8 cellular contexts compared by ENCODE assay signal in the genomic region with DNA sequence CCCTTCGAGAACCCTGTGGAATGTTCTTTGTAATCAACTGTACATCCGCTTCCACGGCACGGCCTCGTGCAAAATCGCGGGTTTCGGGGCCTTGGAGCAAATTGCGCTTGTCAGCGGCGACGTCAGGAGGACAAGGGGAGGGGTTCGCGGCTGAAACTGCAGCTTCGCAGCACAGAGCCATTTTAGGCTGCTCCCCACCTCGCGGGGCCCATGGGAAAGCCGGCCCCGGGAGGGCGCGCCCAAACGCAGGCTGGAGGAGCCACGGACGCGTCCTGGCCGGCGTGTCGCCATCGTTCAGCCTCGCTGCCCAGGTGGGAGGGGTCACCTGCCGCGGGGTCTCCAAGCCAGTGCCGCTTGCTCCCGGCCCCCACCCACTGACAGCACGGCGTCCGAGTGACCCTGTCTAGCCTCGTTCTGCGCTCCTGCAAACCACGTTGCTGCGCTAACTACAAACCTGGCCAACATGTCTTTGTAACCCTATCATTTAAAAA. TPM values are rescaled to one million over a fixed set of nuclear protein-coding genes. Genes with fewer than 3 reads are reported as not detected.
A peak's percentile ranks its signal among the peaks of the same experiment; 100 is the strongest.
DNase-seq lines count a peak whose midpoint lies in the region; ATAC-seq and TF ChIP-seq lines count a peak whose summit lies in the region.

No MANE protein-coding gene starts in this region.

- H3K4me3 Mint-ChIP-seq in T-helper 1 cell treated with Interleukin-12 subunit alpha and Interleukin-12 subunit beta and Interleukin-4 antibody, amounts not matched to agents 30 μg/mL and 1 μg/mL, for 36 hours, result peak overlapping the region; percentile 99

- H3K27me3 Mint-ChIP-seq in T-helper 1 cell treated with Interleukin-12 subunit alpha and Interleukin-12 subunit beta and Interleukin-4 antibody, amounts not matched to agents 30 μg/mL and 1 μg/mL, for 36 hours (ENCODE audit: low read depth), result peaks cover 16% of the 10 kb centered on the region

- ATAC-seq in GM21526 (IDR thresholded peaks at IDR 0.05; ENCODE audit: low FRiP score, unreplicated experiment) (peak; percentile 6), left lobe of liver (peak; percentile 4), GM18505 (IDR thresholded peaks at IDR 0.05; ENCODE audit: unreplicated experiment) (no peak), HG03175 (IDR thresholded peaks at IDR 0.05; ENCODE audit: unreplicated experiment) (no peak)

- H3K27ac Mint-ChIP-seq in T-helper 1 cell treated with Interleukin-12 subunit alpha and Interleukin-12 subunit beta and Interleukin-4 antibody, amounts not matched to agents 30 μg/mL and 1 μg/mL, for 36 hours, result peak overlapping the region; percentile 80

- peaks cover 19% of the 10 kb centered on the region for H3K36me3 Mint-ChIP-seq in T-helper 1 cell treated with Interleukin-12 subunit alpha and Interleukin-12 subunit beta and Interleukin-4 antibody, amounts not matched to agents 30 μg/mL and 1 μg/mL, for 36 hours (ENCODE audit: low read depth)

- peaks cover 53% of the 10 kb centered on the region for H3K4me1 Mint-ChIP-seq in T-helper 1 cell treated with Interleukin-12 subunit alpha and Interleukin-12 subunit beta and Interleukin-4 antibody, amounts not matched to agents 30 μg/mL and 1 μg/mL, for 36 hours (ENCODE audit: low read depth)

- TF ChIP-seq POLR2A in GM18505 (IDR thresholded peaks at IDR 0.05; ENCODE audit: borderline replicate concordance, extremely low read depth, insufficient read depth, insufficient read length), result no peak

- H3K9me3 Mint-ChIP-seq in T-helper 1 cell treated with Interleukin-12 subunit alpha and Interleukin-12 subunit beta and Interleukin-4 antibody, amounts not matched to agents 30 μg/mL and 1 μg/mL, for 36 hours, result no peaks in the 10 kb centered on the region

- peak; percentile 48 for DNase-seq in central memory CD4-positive, alpha-beta T cell
- DNase-seq in left lobe of liver (ENCODE audit: low spot score) (peak; percentile 49), NCI-H1048 (lab: John Stamatoyannopoulos, UW) (no peak)
- DNase-seq in stimulated activated CD4-positive, alpha-beta T cell treated with anti-CD3 and anti-CD28 coated beads, TNF-alpha, amount 100 ng/mL, for 4 hours (ENCODE audit: low read depth in 3 of 3), result peak in 2 of 3 experiments; percentile 20 to 31

RNA-seq across cellular contexts. Expression of a gene that starts 2.8 kb away (rescaled TPM):
- total RNA-seq in left lobe of liver, result 1.1 TPM

Comparison
In these comparisons a context has a peak if more than half of its experiments do, and no peak if none do; other contexts are left out.
1. ATAC-seq: peak in GM21526 (single experiment) and left lobe of liver (single experiment); none in GM18505 (single experiment) and HG03175 (single experiment).